In the genomic region with DNA sequence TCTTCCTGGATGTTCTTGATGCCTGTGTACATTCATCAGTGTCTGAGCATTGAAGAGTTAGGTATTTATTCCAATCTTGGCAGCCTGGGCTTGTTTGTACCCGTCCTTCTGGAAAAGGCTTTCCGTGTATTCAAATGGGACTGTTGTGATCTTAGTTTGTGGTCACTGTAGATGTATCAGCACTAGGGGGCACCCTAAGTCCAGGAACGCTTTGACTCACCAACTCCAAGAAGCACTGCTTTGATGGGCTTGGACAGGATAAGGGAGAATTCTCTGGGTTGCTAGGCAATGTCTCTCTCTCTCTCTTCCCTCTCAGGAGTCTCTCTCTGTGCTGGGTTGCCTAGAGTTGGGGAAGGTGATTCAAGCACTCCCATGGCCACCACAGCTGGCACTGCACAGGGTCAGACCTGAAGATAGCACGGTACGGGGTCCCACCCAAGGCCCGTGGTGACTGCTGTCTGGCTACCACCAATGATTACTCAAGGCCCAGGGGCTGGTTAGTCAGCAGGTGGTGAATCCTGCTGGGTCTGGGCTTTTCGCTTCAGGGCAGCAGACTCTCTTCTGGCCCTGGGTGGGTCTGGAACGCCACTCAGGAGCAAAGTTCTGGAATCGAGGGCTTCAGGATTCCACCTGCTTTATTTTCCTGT, we compare ENCODE assay signal across 8 cellular contexts.
A peak's percentile ranks its signal among the peaks of the same experiment; 100 is the strongest.
DNase-seq lines count a peak whose midpoint lies in the region; ATAC-seq and TF ChIP-seq lines count a peak whose summit lies in the region.

No MANE protein-coding gene starts in this region.

- POLR2A ChIA-PET in activated CD4-positive, alpha-beta memory T cell treated with anti-CD3 and anti-CD28 coated beads, Interleukin-2, amount 10 ng/mL, durations not matched to agents 7 days and 5 days (lab: Charles Lee) = no interaction called here

- ATAC-seq in heart right ventricle (peak; percentile 70 to 93 (median 85)), HG02678 (IDR thresholded peaks at IDR 0.05; ENCODE audit: unreplicated experiment) (no peak), GM18873 (IDR thresholded peaks at IDR 0.05; ENCODE audit: low FRiP score, unreplicated experiment) (no peak)

- H3K9me3 Mint-ChIP-seq in activated CD4-positive, alpha-beta memory T cell treated with anti-CD3 and anti-CD28 coated beads, Interleukin-2, amount 10 ng/mL, durations not matched to agents 7 days and 5 days = no peaks in the 10 kb centered on the region

- H3K36me3 ChIP-seq in heart right ventricle = peaks cover 0 to 25% (median 5%) of the 10 kb centered on the region in 9 donors

- H3K4me1 ChIP-seq in heart right ventricle = peaks cover 0 to 4% (median 0%) of the 10 kb centered on the region in 9 donors

- H3K4me3 Mint-ChIP-seq in activated CD4-positive, alpha-beta memory T cell treated with anti-CD3 and anti-CD28 coated beads, Interleukin-2, amount 10 ng/mL, durations not matched to agents 7 days and 5 days = no peak overlapping the region

- peaks cover 11% of the 10 kb centered on the region for H3K4me1 Mint-ChIP-seq in activated CD4-positive, alpha-beta memory T cell treated with anti-CD3 and anti-CD28 coated beads, Interleukin-2, amount 10 ng/mL, durations not matched to agents 7 days and 5 days

- H3K27ac Mint-ChIP-seq in activated CD4-positive, alpha-beta memory T cell treated with anti-CD3 and anti-CD28 coated beads, Interleukin-2, amount 10 ng/mL, durations not matched to agents 7 days and 5 days = no peak overlapping the region

- no peak overlapping the region for H3K27ac ChIP-seq in heart right ventricle

- no peak overlapping the region for H3K4me3 ChIP-seq in heart right ventricle

- WGBS in heart right ventricle, 2 donors = 84% methylated on average over 9 of the region's 9 CpGs

- H3K27me3 Mint-ChIP-seq in activated CD4-positive, alpha-beta memory T cell treated with anti-CD3 and anti-CD28 coated beads, Interleukin-2, amount 10 ng/mL, durations not matched to agents 7 days and 5 days = no peaks in the 10 kb centered on the region

- CTCF ChIA-PET in activated CD4-positive, alpha-beta memory T cell treated with anti-CD3 and anti-CD28 coated beads, Interleukin-2, amount 10 ng/mL, durations not matched to agents 7 days and 5 days (lab: Charles Lee) = interaction anchor here (0.6 to 2.0 kb wide), 6 partner anchors 11 to 613 kb away, joined by 3 to 8 read pairs (median 3); no protein-coding TSS in a partner anchor

- TF ChIP-seq CTCF in heart right ventricle (IDR thresholded peaks at IDR 0.05) = peak; percentile 29 to 67 (median 63)

- intact Hi-C loops in heart right ventricle (cut with DNase I) = loop anchor here in 5 of 10 donors (2.0 to 5.0 kb wide), 3 partner anchors 32 to 571 kb away; no protein-coding TSS in a partner anchor

- no peaks in the 10 kb centered on the region for H3K27me3 ChIP-seq in heart right ventricle

- peaks cover 50% of the 10 kb centered on the region for H3K36me3 Mint-ChIP-seq in activated CD4-positive, alpha-beta memory T cell treated with anti-CD3 and anti-CD28 coated beads, Interleukin-2, amount 10 ng/mL, durations not matched to agents 7 days and 5 days (ENCODE audit: low read depth)

- peak; percentile 3 for DNase-seq in stimulated activated CD4-positive, alpha-beta T cell treated with anti-CD3 and anti-CD28 coated beads, Interleukin-1b, Interleukin-23, amount 100 ng/mL, for 48 hours
- DNase-seq in stimulated activated CD4-positive, alpha-beta T cell treated with anti-CD3 and anti-CD28 coated beads, Interleukin-12 subunit alpha, Interleukin-12 subunit beta, amount 100 ng/mL, for 4 hours = no peak
- peak; percentile 77 for DNase-seq in NCI-H1092 treated with DMSO at 0.1 percent for 48 hours (lab: John Stamatoyannopoulos, UW)
- DNase-seq in activated CD4-positive, alpha-beta memory T cell treated with anti-CD3 and anti-CD28 coated beads, Interleukin-2, amount 10 ng/mL, durations not matched to agents 7 days and 5 days = peak; percentile 37
- DNase-seq in heart right ventricle = peak in 1 of 2 donors; percentile 52
- peak; percentile 31 for DNase-seq in smooth muscle cell of the brain vasculature (ENCODE audit: low read depth, low spot score)

- H3K9me3 ChIP-seq in heart right ventricle = no peaks in the 10 kb centered on the region

Comparison
In these comparisons a context has a peak if more than half of its experiments do, and no peak if none do; other contexts are left out.
1. ATAC-seq: peak in heart right ventricle (8 of 8); none in HG02678 (single experiment) and GM18873 (single experiment).